1 cellular context compared by ENCODE assay signal in the genomic region with DNA sequence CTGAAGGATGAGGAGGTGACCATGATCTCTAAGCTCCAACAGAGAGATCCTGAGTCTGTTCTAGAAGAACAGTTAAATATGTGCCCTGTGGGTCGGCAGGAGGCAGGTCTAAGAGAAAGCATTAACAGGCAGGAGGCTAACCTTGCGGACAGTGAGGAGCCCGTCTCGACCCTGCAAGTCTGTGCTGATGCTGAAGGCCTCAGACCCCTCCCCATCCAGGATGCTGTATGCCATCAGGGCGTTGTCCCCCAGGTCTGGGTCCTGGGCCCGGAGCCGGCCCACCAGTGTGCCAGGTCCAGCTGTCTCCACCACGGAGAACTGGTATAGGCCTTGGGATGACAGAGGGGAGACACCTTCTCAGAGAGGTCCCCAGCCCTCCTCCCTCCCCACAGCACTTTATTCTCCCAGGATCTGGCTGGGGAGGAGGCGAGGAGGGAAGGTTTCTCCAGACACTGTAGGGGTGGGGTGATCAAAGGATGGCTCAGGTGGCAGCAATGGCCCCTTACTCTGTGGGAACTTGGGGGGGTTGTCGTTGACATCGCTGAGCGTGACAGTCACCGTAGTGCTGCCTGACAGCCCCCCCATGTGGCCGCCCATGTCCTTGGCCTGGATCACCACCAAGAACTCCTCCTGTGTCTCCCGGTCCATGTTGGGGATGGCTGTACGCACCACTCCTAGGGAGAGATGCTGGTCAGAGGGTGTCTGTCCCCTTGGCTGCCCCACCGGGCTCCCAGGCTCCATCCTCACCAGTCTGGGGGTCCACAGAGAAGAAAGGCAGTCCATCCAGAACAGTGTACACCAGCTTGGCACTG.
TF ChIP-seq lines count a peak whose summit lies in the region.

No MANE protein-coding gene starts in this region.

TF ChIP-seq in H1, 55 proteins besides CTCF, POLR2A, EP300 and RAD21:
- TF ChIP-seq TBP (IDR thresholded peaks at IDR 0.05; ENCODE audit: low read depth, low read length) (no peak), TEAD4 (IDR thresholded peaks at IDR 0.05; ENCODE audit: low read depth, low read length) (no peak), SP2 (IDR thresholded peaks at IDR 0.05; ENCODE audit: low read length) (no peak), GTF2F1 (IDR thresholded peaks at IDR 0.05; ENCODE audit: borderline replicate concordance, low read depth, low read length) (no peak), EZH2 (IDR thresholded peaks at IDR 0.05; ENCODE audit: low read depth, low read length, severe bottlenecking) (no peak), SUZ12 (IDR thresholded peaks at IDR 0.05; ENCODE audit: low read length) (no peak), NRF1 (IDR thresholded peaks at IDR 0.05; ENCODE audit: low read depth, low read length) (no peak), BRCA1 (IDR thresholded peaks at IDR 0.05; ENCODE audit: low read depth, low read length) (no peak)
- TF ChIP-seq, protein P1, sequence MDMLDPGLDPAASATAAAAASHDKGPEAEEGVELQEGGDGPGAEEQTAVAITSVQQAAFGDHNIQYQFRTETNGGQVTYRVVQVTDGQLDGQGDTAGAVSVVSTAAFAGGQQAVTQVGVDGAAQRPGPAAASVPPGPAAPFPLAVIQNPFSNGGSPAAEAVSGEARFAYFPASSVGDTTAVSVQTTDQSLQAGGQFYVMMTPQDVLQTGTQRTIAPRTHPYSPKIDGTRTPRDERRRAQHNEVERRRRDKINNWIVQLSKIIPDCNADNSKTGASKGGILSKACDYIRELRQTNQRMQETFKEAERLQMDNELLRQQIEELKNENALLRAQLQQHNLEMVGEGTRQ (IDR thresholded peaks at IDR 0.05; ENCODE audit: low read length): no peak
- TF ChIP-seq, protein P2, sequence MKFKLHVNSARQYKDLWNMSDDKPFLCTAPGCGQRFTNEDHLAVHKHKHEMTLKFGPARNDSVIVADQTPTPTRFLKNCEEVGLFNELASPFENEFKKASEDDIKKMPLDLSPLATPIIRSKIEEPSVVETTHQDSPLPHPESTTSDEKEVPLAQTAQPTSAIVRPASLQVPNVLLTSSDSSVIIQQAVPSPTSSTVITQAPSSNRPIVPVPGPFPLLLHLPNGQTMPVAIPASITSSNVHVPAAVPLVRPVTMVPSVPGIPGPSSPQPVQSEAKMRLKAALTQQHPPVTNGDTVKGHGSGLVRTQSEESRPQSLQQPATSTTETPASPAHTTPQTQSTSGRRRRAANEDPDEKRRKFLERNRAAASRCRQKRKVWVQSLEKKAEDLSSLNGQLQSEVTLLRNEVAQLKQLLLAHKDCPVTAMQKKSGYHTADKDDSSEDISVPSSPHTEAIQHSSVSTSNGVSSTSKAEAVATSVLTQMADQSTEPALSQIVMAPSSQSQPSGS (IDR thresholded peaks at IDR 0.05; ENCODE audit: low read length): no peak
